Comparison of ENCODE assay signal across 8 cellular contexts in the genomic region with DNA sequence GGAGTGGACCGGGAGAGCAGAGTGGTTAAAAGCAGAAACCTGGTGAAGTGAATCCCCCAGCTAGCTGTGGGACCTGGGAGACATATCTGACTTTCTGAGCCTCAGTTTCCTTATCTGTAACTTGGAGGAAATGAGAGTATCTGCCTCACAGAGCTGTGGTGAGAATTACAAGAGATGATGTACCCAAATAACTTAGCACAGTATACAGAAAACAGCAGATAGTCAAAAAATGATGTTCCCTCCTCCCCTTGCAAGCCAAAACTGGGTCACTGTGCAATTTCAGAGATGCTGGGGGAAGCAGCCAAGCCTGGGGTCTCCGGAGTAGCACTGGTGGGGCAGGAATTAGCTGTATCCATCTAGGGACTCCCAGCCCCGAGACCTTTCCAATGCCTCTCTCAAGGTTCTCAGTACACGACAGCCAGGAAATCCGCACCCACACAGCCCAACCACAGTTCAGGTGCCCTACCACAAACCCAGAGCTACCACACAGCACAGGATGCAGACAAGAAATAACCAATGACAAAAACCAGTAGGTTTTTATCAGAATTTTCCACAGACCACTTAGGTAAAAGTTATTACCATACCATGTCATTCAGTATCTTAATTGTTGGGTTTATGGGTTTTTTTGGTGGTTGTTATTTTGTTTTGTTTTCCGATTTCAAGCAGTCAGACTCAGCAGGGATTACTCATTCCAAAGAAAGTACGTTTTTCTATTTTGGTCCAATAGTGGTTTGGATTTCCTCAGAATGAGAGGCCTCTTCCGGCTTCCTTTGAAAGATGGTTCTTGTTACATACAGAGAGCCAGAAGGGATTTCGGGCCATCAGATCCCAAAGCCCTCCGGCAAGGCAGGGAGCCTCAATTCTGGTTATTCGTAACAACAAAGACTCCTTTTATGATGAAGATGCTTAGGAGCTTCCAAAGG. TPM values are rescaled to one million over a fixed set of nuclear protein-coding genes. Genes with fewer than 3 reads are reported as not detected.
DNase-seq lines count a peak whose midpoint lies in the region; ATAC-seq and TF ChIP-seq lines count a peak whose summit lies in the region.

No MANE protein-coding gene starts in this region.

- H3K27ac Mint-ChIP-seq in activated naive CD8-positive, alpha-beta T cell treated with anti-CD3 and anti-CD28 coated beads, Interleukin-2, amount 50 U/mL, for 24 hours: peak overlapping the region; percentile 100

- H3K4me3 ChIP-seq in uterus: no peak overlapping the region

- DNase-seq in T-helper 2 cell: peak; percentile 25 to 95 (median 69)
- DNase-seq in activated naive CD8-positive, alpha-beta T cell treated with anti-CD3 and anti-CD28 coated beads, Interleukin-2, amount 50 U/mL, for 24 hours: peak; percentile 82
- peak; percentile 42 for DNase-seq in stimulated activated CD8-positive, alpha-beta memory T cell treated with anti-CD3 and anti-CD28 coated beads, Interleukin-12 subunit alpha, Interleukin-12 subunit beta, amount 100 ng/mL, for 4 hours (ENCODE audit: low read depth)
- no peak for DNase-seq in uterus
- no peak for DNase-seq in NCI-H1436 treated with DMSO at 0.1 percent for 48 hours (lab: John Stamatoyannopoulos, UW)

- H3K4me3 Mint-ChIP-seq in activated naive CD8-positive, alpha-beta T cell treated with anti-CD3 and anti-CD28 coated beads, Interleukin-2, amount 50 U/mL, for 24 hours: peak overlapping the region; percentile 80

- H3K36me3 Mint-ChIP-seq in activated naive CD8-positive, alpha-beta T cell treated with anti-CD3 and anti-CD28 coated beads, Interleukin-2, amount 50 U/mL, for 24 hours (ENCODE audit: low read depth): peaks cover 28% of the 10 kb centered on the region

- TF ChIP-seq CTCF in uterus (IDR thresholded peaks at IDR 0.05): no peak

- no peaks in the 10 kb centered on the region for H3K4me1 ChIP-seq in uterus

- H3K27me3 ChIP-seq in uterus: no peaks in the 10 kb centered on the region

- ATAC-seq in GM21529 (IDR thresholded peaks at IDR 0.05; ENCODE audit: unreplicated experiment) (peak; percentile 77), GM18861 (IDR thresholded peaks at IDR 0.05; ENCODE audit: unreplicated experiment) (no peak), HG03342 (IDR thresholded peaks at IDR 0.05; ENCODE audit: unreplicated experiment) (no peak)
- peak; percentile 76 for ATAC-seq in activated naive CD8-positive, alpha-beta T cell treated with anti-CD3 and anti-CD28 coated beads, Interleukin-2, amount 50 U/mL, for 24 hours

- peaks cover 4% of the 10 kb centered on the region for H3K27me3 Mint-ChIP-seq in activated naive CD8-positive, alpha-beta T cell treated with anti-CD3 and anti-CD28 coated beads, Interleukin-2, amount 50 U/mL, for 24 hours

- H3K27ac ChIP-seq in uterus: peak overlapping the region in 1 of 2 donors; percentile 6

- no peaks in the 10 kb centered on the region for H3K9me3 ChIP-seq in uterus

- no peaks in the 10 kb centered on the region for H3K36me3 ChIP-seq in uterus

- intact Hi-C loops in uterus (cut with DNase I; ENCODE audit: low total_unique reads): no loop called here

- H3K9me3 Mint-ChIP-seq in activated naive CD8-positive, alpha-beta T cell treated with anti-CD3 and anti-CD28 coated beads, Interleukin-2, amount 50 U/mL, for 24 hours: peaks cover 24% of the 10 kb centered on the region

- TF ChIP-seq POLR2A in uterus (IDR thresholded peaks at IDR 0.05): no peak

- H3K4me1 Mint-ChIP-seq in activated naive CD8-positive, alpha-beta T cell treated with anti-CD3 and anti-CD28 coated beads, Interleukin-2, amount 50 U/mL, for 24 hours: peaks cover 79% of the 10 kb centered on the region

RNA-seq across cellular contexts. Expression of gene HRH2, which starts 4.9 kb away (rescaled TPM):
- total RNA-seq in uterus: 1 to 10 TPM in 2 of 4 donors, under 1 TPM in 1, not detected in 1; 0.51 to 4.4 (median 4.1) TPM

Comparison
In these comparisons a context has a peak if more than half of its experiments do, and no peak if none do; other contexts are left out.
1. ATAC-seq: peak in GM21529 (single experiment) and activated naive CD8-positive, alpha-beta T cell treated with anti-CD3 and anti-CD28 coated beads, Interleukin-2, amount 50 U/mL, for 24 hours (single experiment); none in GM18861 (single experiment) and HG03342 (single experiment).
2. DNase-seq: peak in T-helper 2 cell (5 of 5), activated naive CD8-positive, alpha-beta T cell treated with anti-CD3 and anti-CD28 coated beads, Interleukin-2, amount 50 U/mL, for 24 hours (single experiment) and stimulated activated CD8-positive, alpha-beta memory T cell treated with anti-CD3 and anti-CD28 coated beads, Interleukin-12 subunit alpha, Interleukin-12 subunit beta, amount 100 ng/mL, for 4 hours (single experiment); none in uterus (0 of 2) and NCI-H1436 treated with DMSO at 0.1 percent for 48 hours (single experiment).